In genomic region chr3:153973722-153974121, GRCh38 we compare ENCODE assay signal across 15 cellular contexts.
DNase-seq lines count a peak whose midpoint lies in the region; ATAC-seq and TF ChIP-seq lines count a peak whose summit lies in the region.
"Had no signal": no experiment of that assay in that cellular context is flagged by ENCODE, and none has a peak within 500 bp of the region (broad histone marks: within the 10 kb centered on the region; RNA-seq: fewer than 3 reads in every experiment).

No MANE protein-coding gene starts in this region.

- H3K14ac ChIP-seq in H9 (ENCODE audit: insufficient read depth, low read length), result no peak overlapping the region

- no peak overlapping the region for H2BK20ac ChIP-seq in H9 (ENCODE audit: low read depth, low read length, poor library complexity, severe bottlenecking)

- no peak overlapping the region for H3K4me2 ChIP-seq in H9 (ENCODE audit: insufficient read depth, insufficient read length, low read length)

- no peak overlapping the region for H2BK120ac ChIP-seq in H9 (ENCODE audit: low read depth, low read length, poor library complexity, severe bottlenecking)

- CTCF ChIA-PET in RWPE1 (lab: Yijun Ruan, JAX), result no interaction called here

- H3K27ac ChIP-seq in H9 (ENCODE audit: insufficient read length, low read depth, low read length) (no peak overlapping the region), RWPE1 (no peak overlapping the region)
- H3K27ac ChIP-seq: heart left ventricle had no signal

- no peaks in the 10 kb centered on the region for H3K79me1 ChIP-seq in H9 (ENCODE audit: insufficient read depth, low read depth, low read length, poor library complexity, severe bottlenecking)

- H2AFZ ChIP-seq in H9 (ENCODE audit: low read length), result no peak overlapping the region

- ATAC-seq in GM18870 (IDR thresholded peaks at IDR 0.05; ENCODE audit: unreplicated experiment), result peak; percentile 55
- ATAC-seq in GM21515 (IDR thresholded peaks at IDR 0.05; ENCODE audit: unreplicated experiment), result peak; percentile 66
- ATAC-seq in HG02981 (IDR thresholded peaks at IDR 0.05; ENCODE audit: unreplicated experiment), result peak; percentile 34
- peak; percentile 45 for ATAC-seq in HG03575 (IDR thresholded peaks at IDR 0.05; ENCODE audit: extremely low read depth, insufficient number of reproducible peaks, low FRiP score, unreplicated experiment)
- ATAC-seq: activated CD8-positive, alpha-beta T cell treated with anti-CD3 and anti-CD28 coated beads, Interleukin-2, amount 10 ng/mL, durations not matched to agents 7 days and 5 days; left cardiac atrium had no signal

- no CpG with 5 or more reads among the region's 1 CpG for WGBS in H9 (ENCODE audit: extremely low coverage, insufficient read length, low lambda C conversion rate)

- H3K9ac ChIP-seq in H9 (ENCODE audit: extremely low read depth, insufficient read length, low read length), result no peak overlapping the region

- no peak overlapping the region for H2AK5ac ChIP-seq in H9 (ENCODE audit: insufficient read length, low read length)

- no peaks in the 10 kb centered on the region for H3K4me1 Mint-ChIP-seq in H9
- H3K4me1 Mint-ChIP-seq: naive B cell had no signal

- H3K23ac ChIP-seq in H9 (ENCODE audit: insufficient read length, low read depth, low read length), result no peak overlapping the region

- no peaks in the 10 kb centered on the region for H3K27me3 ChIP-seq in H9 (ENCODE audit: insufficient read depth, low read length)
- H3K27me3 ChIP-seq: heart left ventricle had no signal

- TF ChIP-seq CTCF in H9 (conservative IDR thresholded peaks at IDR 0.05), result no peak
- no peak for TF ChIP-seq CTCF in RWPE1 (conservative IDR thresholded peaks at IDR 0.05; ENCODE audit: low read depth)

- H4K91ac ChIP-seq in H9 (ENCODE audit: insufficient read length, low read depth, low read length), result no peak overlapping the region

- no peaks in the 10 kb centered on the region for H3K27me3 Mint-ChIP-seq in H9 (ENCODE audit: low read depth)
- H3K27me3 Mint-ChIP-seq: naive B cell had no signal

- H3K4ac ChIP-seq in H9 (ENCODE audit: low read depth, low read length), result no peak overlapping the region

- H3K79me2 ChIP-seq in H9 (ENCODE audit: insufficient read depth, low read length), result no peaks in the 10 kb centered on the region

- H4K5ac ChIP-seq in H9 (ENCODE audit: insufficient read length, low read depth, low read length), result no peak overlapping the region

- no peak overlapping the region for H2BK15ac ChIP-seq in H9 (ENCODE audit: low read depth, low read length)

- no peak for DNase-seq in UCSD-AML1 (lab: John Stamatoyannopoulos, UW; ENCODE audit: unreplicated experiment)
- no peak for DNase-seq in H9
- no peak for DNase-seq in RWPE1 (ENCODE audit: low spot score)
- DNase-seq in stimulated activated CD4-positive, alpha-beta T cell treated with anti-CD3 and anti-CD28 coated beads, Interleukin-4, amount 100 ng/mL, for 24 hours, result no peak
- DNase-seq: activated CD8-positive, alpha-beta T cell treated with anti-CD3 and anti-CD28 coated beads, Interleukin-2, amount 10 ng/mL, durations not matched to agents 7 days and 5 days; activated naive CD4-positive, alpha-beta T cell treated with anti-CD3 and anti-CD28 coated beads, Interleukin-2, amount 50 U/mL, for 16 hours; heart left ventricle; left cardiac atrium; naive B cell; NCI-H226; T-helper 9 cell had no signal

- H3K4me1 ChIP-seq in H9 (ENCODE audit: insufficient read depth, low read length), result no peaks in the 10 kb centered on the region

- POLR2A ChIA-PET in RWPE1 (lab: Yijun Ruan, JAX; ENCODE audit: low non-redundant PET), result no interaction called here

- H3K36me3 Mint-ChIP-seq in H9 (ENCODE audit: insufficient read depth in 1 of 3, low read depth in 3 of 3), result no peaks in the 10 kb centered on the region
- H3K36me3 Mint-ChIP-seq: naive B cell had no signal

- H3K27ac Mint-ChIP-seq in H9, result no peak overlapping the region; a peak in 1 of 7 replicates
- H3K27ac Mint-ChIP-seq: activated CD8-positive, alpha-beta T cell treated with anti-CD3 and anti-CD28 coated beads, Interleukin-2, amount 10 ng/mL, durations not matched to agents 7 days and 5 days; naive B cell had no signal

- H2BK5ac ChIP-seq in H9 (ENCODE audit: insufficient read length, low read length), result no peak overlapping the region

- no peak overlapping the region for H3K56ac ChIP-seq in H9 (ENCODE audit: insufficient read length, low read depth, low read length)

- H3K9me3 Mint-ChIP-seq in H9, result no peaks in the 10 kb centered on the region
- H3K9me3 Mint-ChIP-seq: naive B cell had no signal

- H2BK12ac ChIP-seq in H9 (ENCODE audit: insufficient read length, low read depth, low read length), result no peak overlapping the region

- H4K8ac ChIP-seq in H9 (replicated peaks; ENCODE audit: insufficient read length, low read depth, low read length), result no peak overlapping the region

- no peaks in the 10 kb centered on the region for H4K20me1 ChIP-seq in H9 (ENCODE audit: control insufficient read depth, insufficient read depth, insufficient read length)

- no peak overlapping the region for H3K4me3 Mint-ChIP-seq in H9
- H3K4me3 Mint-ChIP-seq: activated CD8-positive, alpha-beta T cell treated with anti-CD3 and anti-CD28 coated beads, Interleukin-2, amount 10 ng/mL, durations not matched to agents 7 days and 5 days; naive B cell had no signal

- H3T11ph ChIP-seq in H9 (ENCODE audit: low read length), result no peak overlapping the region

- H3K23me2 ChIP-seq in H9 (ENCODE audit: insufficient read length, low read depth, low read length, poor library complexity, severe bottlenecking), result no peaks in the 10 kb centered on the region

- no peaks in the 10 kb centered on the region for H3K9me3 ChIP-seq in H9 (ENCODE audit: control insufficient read depth, low read depth, low read length)
- H3K9me3 ChIP-seq: heart left ventricle had no signal

- no peak overlapping the region for H3K18ac ChIP-seq in H9 (ENCODE audit: insufficient read length, low read depth, low read length)
